1 cellular context compared by ENCODE assay signal in the genomic region with DNA sequence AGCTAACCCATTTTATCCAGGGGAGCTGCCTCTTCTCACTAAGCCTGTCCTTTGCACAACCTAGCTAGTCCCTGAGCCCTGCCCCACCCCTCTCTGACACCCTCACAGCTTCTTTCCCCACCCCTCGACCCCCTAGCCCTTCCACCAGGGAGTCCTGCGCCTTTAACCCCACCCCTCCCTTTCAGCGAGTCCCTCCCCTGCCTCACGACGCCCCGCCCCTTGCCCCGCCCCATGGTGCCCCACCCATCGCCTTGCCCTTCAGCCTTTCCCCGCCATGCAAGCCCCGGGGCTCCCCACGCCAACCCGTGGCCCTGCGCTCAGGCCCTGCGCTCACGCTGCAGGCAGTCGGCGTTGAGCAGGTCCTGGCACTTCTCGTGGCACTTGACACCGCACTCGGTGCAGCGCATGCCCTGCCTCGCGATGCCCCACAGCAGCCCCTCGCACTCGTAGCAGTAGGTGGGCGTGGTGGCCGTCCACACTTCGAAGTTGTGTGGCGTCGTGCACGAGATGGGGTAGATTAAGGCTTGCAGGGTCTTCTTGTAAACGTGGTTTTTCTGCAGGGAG.
TF ChIP-seq lines count a peak whose summit lies in the region.

No MANE protein-coding gene starts in this region.

TF ChIP-seq in WTC11, 78 proteins besides CTCF, POLR2A, EP300 and RAD21 (continued from another document):
- TF ChIP-seq, protein P1, sequence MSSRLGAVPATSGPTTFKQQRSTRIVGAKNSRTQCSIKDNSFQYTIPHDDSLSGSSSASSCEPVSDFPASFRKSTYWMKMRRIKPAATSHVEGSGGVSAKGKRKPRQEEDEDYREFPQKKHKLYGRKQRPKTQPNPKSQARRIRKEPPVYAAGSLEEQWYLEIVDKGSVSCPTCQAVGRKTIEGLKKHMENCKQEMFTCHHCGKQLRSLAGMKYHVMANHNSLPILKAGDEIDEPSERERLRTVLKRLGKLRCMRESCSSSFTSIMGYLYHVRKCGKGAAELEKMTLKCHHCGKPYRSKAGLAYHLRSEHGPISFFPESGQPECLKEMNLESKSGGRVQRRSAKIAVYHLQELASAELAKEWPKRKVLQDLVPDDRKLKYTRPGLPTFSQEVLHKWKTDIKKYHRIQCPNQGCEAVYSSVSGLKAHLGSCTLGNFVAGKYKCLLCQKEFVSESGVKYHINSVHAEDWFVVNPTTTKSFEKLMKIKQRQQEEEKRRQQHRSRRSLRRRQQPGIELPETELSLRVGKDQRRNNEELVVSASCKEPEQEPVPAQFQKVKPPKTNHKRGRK (CRISPR knock-in tag; IDR thresholded peaks at IDR 0.05; ENCODE audit: borderline replicate concordance), result no peak
- TF ChIP-seq ZNF317 (CRISPR knock-in tag; IDR thresholded peaks at IDR 0.05; ENCODE audit: borderline replicate concordance, low read depth) (no peak), SOX15 (CRISPR knock-in tag; IDR thresholded peaks at IDR 0.05) (no peak), RORB (CRISPR knock-in tag; IDR thresholded peaks at IDR 0.05) (no peak), MXD4 (CRISPR knock-in tag; IDR thresholded peaks at IDR 0.05; ENCODE audit: borderline replicate concordance) (no peak), RELA (CRISPR knock-in tag; IDR thresholded peaks at IDR 0.05; ENCODE audit: borderline replicate concordance) (no peak), OVOL2 (CRISPR knock-in tag; IDR thresholded peaks at IDR 0.05; ENCODE audit: borderline replicate concordance) (no peak), ZNF396 (CRISPR knock-in tag; IDR thresholded peaks at IDR 0.05; ENCODE audit: borderline replicate concordance) (no peak), ZNF671 (CRISPR knock-in tag; IDR thresholded peaks at IDR 0.05) (no peak)
- TF ChIP-seq, protein P2, sequence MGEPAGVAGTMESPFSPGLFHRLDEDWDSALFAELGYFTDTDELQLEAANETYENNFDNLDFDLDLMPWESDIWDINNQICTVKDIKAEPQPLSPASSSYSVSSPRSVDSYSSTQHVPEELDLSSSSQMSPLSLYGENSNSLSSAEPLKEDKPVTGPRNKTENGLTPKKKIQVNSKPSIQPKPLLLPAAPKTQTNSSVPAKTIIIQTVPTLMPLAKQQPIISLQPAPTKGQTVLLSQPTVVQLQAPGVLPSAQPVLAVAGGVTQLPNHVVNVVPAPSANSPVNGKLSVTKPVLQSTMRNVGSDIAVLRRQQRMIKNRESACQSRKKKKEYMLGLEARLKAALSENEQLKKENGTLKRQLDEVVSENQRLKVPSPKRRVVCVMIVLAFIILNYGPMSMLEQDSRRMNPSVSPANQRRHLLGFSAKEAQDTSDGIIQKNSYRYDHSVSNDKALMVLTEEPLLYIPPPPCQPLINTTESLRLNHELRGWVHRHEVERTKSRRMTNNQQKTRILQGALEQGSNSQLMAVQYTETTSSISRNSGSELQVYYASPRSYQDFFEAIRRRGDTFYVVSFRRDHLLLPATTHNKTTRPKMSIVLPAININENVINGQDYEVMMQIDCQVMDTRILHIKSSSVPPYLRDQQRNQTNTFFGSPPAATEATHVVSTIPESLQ (CRISPR knock-in tag; IDR thresholded peaks at IDR 0.05), result no peak
- TF ChIP-seq, protein P3, sequence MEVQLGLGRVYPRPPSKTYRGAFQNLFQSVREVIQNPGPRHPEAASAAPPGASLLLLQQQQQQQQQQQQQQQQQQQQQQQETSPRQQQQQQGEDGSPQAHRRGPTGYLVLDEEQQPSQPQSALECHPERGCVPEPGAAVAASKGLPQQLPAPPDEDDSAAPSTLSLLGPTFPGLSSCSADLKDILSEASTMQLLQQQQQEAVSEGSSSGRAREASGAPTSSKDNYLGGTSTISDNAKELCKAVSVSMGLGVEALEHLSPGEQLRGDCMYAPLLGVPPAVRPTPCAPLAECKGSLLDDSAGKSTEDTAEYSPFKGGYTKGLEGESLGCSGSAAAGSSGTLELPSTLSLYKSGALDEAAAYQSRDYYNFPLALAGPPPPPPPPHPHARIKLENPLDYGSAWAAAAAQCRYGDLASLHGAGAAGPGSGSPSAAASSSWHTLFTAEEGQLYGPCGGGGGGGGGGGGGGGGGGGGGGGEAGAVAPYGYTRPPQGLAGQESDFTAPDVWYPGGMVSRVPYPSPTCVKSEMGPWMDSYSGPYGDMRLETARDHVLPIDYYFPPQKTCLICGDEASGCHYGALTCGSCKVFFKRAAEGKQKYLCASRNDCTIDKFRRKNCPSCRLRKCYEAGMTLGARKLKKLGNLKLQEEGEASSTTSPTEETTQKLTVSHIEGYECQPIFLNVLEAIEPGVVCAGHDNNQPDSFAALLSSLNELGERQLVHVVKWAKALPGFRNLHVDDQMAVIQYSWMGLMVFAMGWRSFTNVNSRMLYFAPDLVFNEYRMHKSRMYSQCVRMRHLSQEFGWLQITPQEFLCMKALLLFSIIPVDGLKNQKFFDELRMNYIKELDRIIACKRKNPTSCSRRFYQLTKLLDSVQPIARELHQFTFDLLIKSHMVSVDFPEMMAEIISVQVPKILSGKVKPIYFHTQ (CRISPR knock-in tag; IDR thresholded peaks at IDR 0.05), result no peak
